ENCODE assay signal across 22 cellular contexts in genomic region chr9:34502471-34503335, GRCh38. TPM values are rescaled to one million over a fixed set of nuclear protein-coding genes. Genes with fewer than 3 reads are reported as not detected.
DNase-seq lines count a peak whose midpoint lies in the region; ATAC-seq and TF ChIP-seq lines count a peak whose summit lies in the region.
"Had no signal": no experiment of that assay in that cellular context is flagged by ENCODE, and none has a peak within 500 bp of the region (broad histone marks: within the 10 kb centered on the region; RNA-seq: fewer than 3 reads in every experiment).

No MANE protein-coding gene starts in this region.

- peak; percentile 2 for ATAC-seq in sciatic nerve
- ATAC-seq in GM18873 (IDR thresholded peaks at IDR 0.05; ENCODE audit: low FRiP score, unreplicated experiment) = no peak
- ATAC-seq: activated naive CD4-positive, alpha-beta T cell treated with anti-CD3 and anti-CD28 coated beads, Interleukin-2, amount 50 U/mL, for 72 hours; activated T-cell treated with anti-CD3 and anti-CD28 coated beads, Interleukin-2, amount 50 U/mL, for 72 hours had no signal

- H3K27me3 ChIP-seq in dorsolateral prefrontal cortex = no peaks in the 10 kb centered on the region

- no peak for TF ChIP-seq CTCF in C4-2B (conservative IDR thresholded peaks at IDR 0.05)
- TF ChIP-seq CTCF in dorsolateral prefrontal cortex (IDR thresholded peaks at IDR 0.05 in 54 of 56, conservative IDR thresholded peaks at IDR 0.05 in 2 of 56; ENCODE audit: low read depth in 1 of 56, partially characterized antibody in 56 of 56) = peak in 1 of 56 donors; percentile 11

- peak; percentile 52 for DNase-seq in NCI-H2196 (lab: John Stamatoyannopoulos, UW; ENCODE audit: unreplicated experiment)
- DNase-seq in dorsolateral prefrontal cortex = peak in 2 of 10 donors; percentile 26 to 52
- DNase-seq in sciatic nerve (ENCODE audit: low spot score) = no peak
- DNase-seq in DMS 273 treated with DMSO at 0.1 percent for 48 hours (lab: John Stamatoyannopoulos, UW) = no peak
- DNase-seq in activated T-cell treated with anti-CD3 and anti-CD28 coated beads, Interleukin-2, amount 50 U/mL, for 48 hours = no peak
- DNase-seq in mucosa of gallbladder (ENCODE audit: low spot score) = no peak
- DNase-seq: activated CD4-positive, CD25-positive, alpha-beta regulatory T cell; activated T-cell treated with anti-CD3 and anti-CD28 coated beads, Interleukin-2, amount 50 U/mL, for 72 hours; brain microvascular endothelial cell; CD4-positive, alpha-beta memory T cell; DMS79; erythroblast; NCI-H510A; SIG-M5; stimulated activated CD4-positive, alpha-beta T cell treated with anti-CD3 and anti-CD28 coated beads, Interleukin-4, amount 100 ng/mL, for 24 hours had no signal

- peak overlapping the region; percentile 40 for H3K27ac ChIP-seq in C4-2B
- H3K27ac ChIP-seq in dorsolateral prefrontal cortex = peak overlapping the region in 57 of 59 donors; percentile 6 to 90 (median 76)
- H3K27ac ChIP-seq: brain microvascular endothelial cell had no signal

- intact Hi-C loops in dorsolateral prefrontal cortex (cut with DNase I) (loop anchor here (1.0 to 5.0 kb wide), 8 partner anchors 20 to 170 kb away; partner anchors contain the start of genes DNAI1 (in 2 of the 2), FAM219A (in 2 of the 2) and ENHO (in 1 of the 2)), sciatic nerve (cut with DNase I) (loop anchor here (5.0 kb wide), 1 partner anchor 90 kb away; no protein-coding TSS in a partner anchor)

- peak overlapping the region in 13 of 59 donors; percentile 1 to 40 (median 18) for H3K4me3 ChIP-seq in dorsolateral prefrontal cortex
- H3K4me3 ChIP-seq: left ventricle myocardium inferior, skin epidermis had no signal

RNA-seq across cellular contexts. Expression of gene ENHO, which starts 20.1 kb away (rescaled TPM):
- 100 to 1,000 TPM in 101 of 120 experiments, 10 to 100 TPM in 19; 56.2 to 336 (median 124) TPM for total RNA-seq in dorsolateral prefrontal cortex
- total RNA-seq in sciatic nerve = 23.5 TPM
- 1.7 TPM for total RNA-seq in mucosa of gallbladder
- total RNA-seq: CD4-positive, alpha-beta memory T cell; glomerular endothelial cell; left ventricle myocardium inferior had no signal

RNA-seq across cellular contexts. Expression of gene DNAI1, which starts 44.1 kb away (rescaled TPM):
- total RNA-seq in dorsolateral prefrontal cortex = 10 to 100 TPM in 2 of 120 experiments, 1 to 10 TPM in 118; 1.0 to 11.2 (median 4.2) TPM
- total RNA-seq in sciatic nerve = 0.58 TPM
- 0.52 TPM for total RNA-seq in mucosa of gallbladder
- total RNA-seq: CD4-positive, alpha-beta memory T cell; glomerular endothelial cell; left ventricle myocardium inferior; M059J had no signal

RNA-seq across cellular contexts. Expression of gene FAM219A, which starts 44.3 kb away (rescaled TPM):
- total RNA-seq in dorsolateral prefrontal cortex (100 to 1,000 TPM in 115 of 120 experiments, 10 to 100 TPM in 5; 93.3 to 167 (median 131) TPM), sciatic nerve (29.8 TPM), mucosa of gallbladder (24.0 TPM)
